20 cellular contexts compared by ENCODE assay signal in the genomic region with DNA sequence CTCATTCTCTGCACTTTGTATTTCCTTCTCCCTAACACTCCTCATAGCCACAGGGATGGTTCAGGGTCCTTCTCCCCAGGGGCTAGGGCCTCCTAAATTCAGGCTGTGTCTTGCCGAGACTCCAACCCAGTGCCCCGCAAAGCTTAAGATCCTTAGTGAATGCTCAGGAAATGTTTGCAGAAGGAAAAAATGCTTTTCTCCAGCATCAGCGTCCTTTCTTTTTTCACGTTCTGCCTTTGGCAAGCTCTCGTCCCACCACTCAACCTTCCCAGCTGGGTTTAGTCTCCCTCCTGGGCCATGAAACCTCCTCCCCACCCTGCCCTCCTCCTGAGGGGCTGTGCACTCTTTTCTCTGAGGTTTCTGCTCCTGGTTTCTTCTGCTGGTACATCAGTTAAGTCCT.
"Had no signal": no experiment of that assay in that cellular context is flagged by ENCODE, and none has a peak within 500 bp of the region (broad histone marks: within the 10 kb centered on the region; RNA-seq: fewer than 3 reads in every experiment).

No MANE protein-coding gene starts in this region.

- H3K27ac ChIP-seq: colonic mucosa, esophagus squamous epithelium, hepatocyte, neural progenitor cell, pancreas, testis had no signal

- ATAC-seq: left colon; naive thymus-derived CD4-positive, alpha-beta T cell; stimulated activated naive CD8-positive, alpha-beta T cell treated with anti-CD3 and anti-CD28 coated beads, Interleukin-15, Interleukin-2, amounts not matched to agents 100 U/mL and 50 U/mL, for 24 hours had no signal

- H3K36me3 Mint-ChIP-seq: naive thymus-derived CD4-positive, alpha-beta T cell; neural progenitor cell had no signal

- H3K9me3 Mint-ChIP-seq: neural progenitor cell had no signal

- H3K27ac Mint-ChIP-seq: naive thymus-derived CD4-positive, alpha-beta T cell; neural progenitor cell; progenitor cell of endocrine pancreas had no signal

- H3K4me1 Mint-ChIP-seq: naive thymus-derived CD4-positive, alpha-beta T cell had no signal

- DNase-seq: cerebellar nuclear complex; colonic mucosa; dermis blood vessel endothelial cell; esophagus squamous epithelium; foreskin fibroblast; head of caudate nucleus; kidney; mesendoderm; naive thymus-derived CD4-positive, alpha-beta T cell; nucleus accumbens; pancreas; small intestine; stimulated activated CD4-positive, alpha-beta T cell treated with anti-CD3 and anti-CD28 coated beads, Interleukin-12 subunit alpha, Interleukin-12 subunit beta, amount 100 ng/mL, for 4 hours; stimulated activated naive CD8-positive, alpha-beta T cell treated with anti-CD3 and anti-CD28 coated beads, Interleukin-15, Interleukin-2, amounts not matched to agents 100 U/mL and 50 U/mL, for 24 hours; testis; transverse colon had no signal

- H3K4me3 Mint-ChIP-seq: neural progenitor cell had no signal
